In the genomic region with DNA sequence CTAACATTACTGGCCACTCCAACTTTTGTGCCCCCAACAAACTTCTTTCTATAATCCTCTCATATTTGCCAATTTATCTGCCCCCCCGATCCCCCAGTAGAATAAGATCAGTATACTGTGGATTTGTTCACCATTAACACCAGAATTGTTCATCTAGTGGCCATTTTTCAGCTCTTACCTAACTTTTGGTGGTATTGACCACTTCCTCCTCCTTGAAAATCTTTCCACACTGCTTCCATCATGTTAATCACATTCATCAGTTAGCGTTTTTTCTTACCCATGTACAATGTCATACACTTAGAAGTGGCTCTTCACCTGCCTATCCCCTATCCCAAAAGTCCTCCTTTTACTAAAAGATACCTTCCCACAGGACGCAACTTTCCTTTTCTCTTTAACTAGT, we compare ENCODE assay signal across 29 cellular contexts. TPM values are rescaled to one million over a fixed set of nuclear protein-coding genes. Genes with fewer than 3 reads are reported as not detected.
"Had no signal": no experiment of that assay in that cellular context is flagged by ENCODE, and none has a peak within 500 bp of the region (broad histone marks: within the 10 kb centered on the region; RNA-seq: fewer than 3 reads in every experiment).

No MANE protein-coding gene starts in this region.

- H3K9me3 Mint-ChIP-seq: activated T-helper 1 cell treated with anti-CD3 and anti-CD28 coated beads, Interleukin-12 subunit alpha, Interleukin-12 subunit beta, Interleukin-2, Interleukin-4 antibody, amounts not matched to agents 30 ng/mL and 10 ng/mL and 1 ng/mL, durations not matched to agents 14 hours and 24 hours and 36 hours; T-cell had no signal

- H3K27me3 Mint-ChIP-seq: activated naive CD4-positive, alpha-beta T cell treated with anti-CD3 and anti-CD28 coated beads, Interleukin-2, amount 50 U/mL, for 24 hours; activated T-cell treated with anti-CD3 and anti-CD28 coated beads, Interleukin-2, amount 50 U/mL, for 24 hours; T-cell had no signal

- H3K4me3 Mint-ChIP-seq: activated CD8-positive, alpha-beta T cell treated with anti-CD3 and anti-CD28 coated beads, Interleukin-2, amount 10 ng/mL, durations not matched to agents 7 days and 5 days; activated naive CD4-positive, alpha-beta T cell treated with anti-CD3 and anti-CD28 coated beads, Interleukin-2, amount 50 U/mL, for 24 hours; activated T-cell treated with anti-CD3 and anti-CD28 coated beads, Interleukin-2, amount 50 U/mL, for 24 hours; activated T-helper 1 cell treated with anti-CD3 and anti-CD28 coated beads, Interleukin-12 subunit alpha, Interleukin-12 subunit beta, Interleukin-2, Interleukin-4 antibody, amounts not matched to agents 30 ng/mL and 10 ng/mL and 1 ng/mL, durations not matched to agents 14 hours and 24 hours and 36 hours; T-cell had no signal

- ATAC-seq: activated CD4-positive, CD25-positive, alpha-beta regulatory T cell treated with anti-CD3 and anti-CD28 coated beads, Interleukin-2, amount 50 U/mL, for 24 hours; activated CD8-positive, alpha-beta T cell treated with anti-CD3 and anti-CD28 coated beads, Interleukin-2, amount 10 ng/mL, durations not matched to agents 7 days and 5 days; T-cell had no signal

- H3K4me3 ChIP-seq: breast epithelium, coronary artery, SJCRH30 had no signal

- DNase-seq: activated CD4-positive, alpha-beta T cell treated with anti-CD3 and anti-CD28 coated beads for 48 hours; activated CD4-positive, alpha-beta T cell treated with anti-CD3 and anti-CD28 coated beads, Interleukin-2, amount 50 U/mL, for 4 hours; activated CD8-positive, alpha-beta T cell treated with anti-CD3 and anti-CD28 coated beads, Interleukin-2, amount 10 ng/mL, durations not matched to agents 7 days and 5 days; activated effector memory CD4-positive, alpha-beta T cell treated with Interleukin-2 at 50 U/mL for 16 hours; activated naive CD4-positive, alpha-beta T cell; activated T-cell treated with anti-CD3 and anti-CD28 coated beads, Interleukin-2, amount 50 U/mL, for 24 hours; aorta; caudate nucleus; KG1; NCI-H1048; NCI-H1930; NCI-H2107; NCI-H2171 treated with DMSO at 0.1 percent for 48 hours; NCI-H226; NCI-H526 treated with DMSO at 0.1 percent for 48 hours; NCI-H82; SJCRH30; SK-N-SH; T-cell; T1000 had no signal

- H3K27ac Mint-ChIP-seq: activated CD8-positive, alpha-beta T cell treated with anti-CD3 and anti-CD28 coated beads, Interleukin-2, amount 10 ng/mL, durations not matched to agents 7 days and 5 days; activated naive CD4-positive, alpha-beta T cell treated with anti-CD3 and anti-CD28 coated beads, Interleukin-2, amount 50 U/mL, for 24 hours; activated T-cell treated with anti-CD3 and anti-CD28 coated beads, Interleukin-2, amount 50 U/mL, for 24 hours; activated T-helper 1 cell treated with anti-CD3 and anti-CD28 coated beads, Interleukin-12 subunit alpha, Interleukin-12 subunit beta, Interleukin-2, Interleukin-4 antibody, amounts not matched to agents 30 ng/mL and 10 ng/mL and 1 ng/mL, durations not matched to agents 14 hours and 24 hours and 36 hours; T-cell had no signal

RNA-seq across cellular contexts. Expression of a gene that starts 6.1 kb away (rescaled TPM):
- total RNA-seq: OCI-LY7 had no signal

RNA-seq across cellular contexts. Expression of a gene that starts 27.8 kb away (rescaled TPM):
- total RNA-seq: activated CD8-positive, alpha-beta T cell treated with anti-CD3 and anti-CD28 coated beads, Interleukin-2, amount 10 ng/mL, durations not matched to agents 7 days and 5 days; LHCN-M2; M059J; OCI-LY7; RPMI7951; SJCRH30 had no signal
- polyA plus RNA-seq: SK-N-SH had no signal
